Comparison of ENCODE assay signal across 1 cellular context in the genomic region with DNA sequence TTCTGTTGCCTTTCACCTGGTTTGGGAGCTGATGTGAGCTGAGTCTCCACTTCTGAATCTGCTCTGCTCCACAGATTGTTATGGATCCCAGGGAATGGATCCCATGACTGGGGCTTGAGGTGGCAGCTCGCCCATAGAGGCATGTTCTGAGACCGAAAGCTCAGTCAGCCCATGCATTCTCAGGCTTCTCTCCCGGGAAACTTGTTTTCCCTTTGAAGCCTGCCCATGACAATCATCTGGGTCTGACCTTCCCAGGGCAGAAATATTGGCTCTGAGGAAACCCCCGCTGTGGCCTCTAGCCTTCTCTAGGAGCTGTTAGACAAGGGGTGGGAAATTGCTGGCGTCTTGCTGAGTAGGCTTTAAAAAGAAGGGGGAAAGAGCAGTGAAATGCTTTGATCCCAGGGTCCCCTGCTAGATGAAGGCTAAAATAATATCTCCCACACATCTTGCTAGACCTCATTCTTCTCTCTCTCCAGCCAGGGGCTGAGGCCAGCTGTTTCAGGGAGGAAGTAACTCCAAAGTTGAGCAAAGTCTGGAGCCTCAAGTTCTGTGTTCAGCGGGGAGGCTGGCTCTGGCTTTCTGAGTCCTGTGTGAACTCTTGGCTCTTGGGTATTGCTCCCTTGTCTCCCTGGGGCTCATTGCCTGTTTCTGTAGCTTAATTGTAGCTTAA.
TF ChIP-seq lines count a peak whose summit lies in the region.

No MANE protein-coding gene starts in this region.

TF ChIP-seq in HEK293, 187 proteins besides CTCF, POLR2A, EP300 and RAD21 (continued from another document):
- TF ChIP-seq, protein P1, sequence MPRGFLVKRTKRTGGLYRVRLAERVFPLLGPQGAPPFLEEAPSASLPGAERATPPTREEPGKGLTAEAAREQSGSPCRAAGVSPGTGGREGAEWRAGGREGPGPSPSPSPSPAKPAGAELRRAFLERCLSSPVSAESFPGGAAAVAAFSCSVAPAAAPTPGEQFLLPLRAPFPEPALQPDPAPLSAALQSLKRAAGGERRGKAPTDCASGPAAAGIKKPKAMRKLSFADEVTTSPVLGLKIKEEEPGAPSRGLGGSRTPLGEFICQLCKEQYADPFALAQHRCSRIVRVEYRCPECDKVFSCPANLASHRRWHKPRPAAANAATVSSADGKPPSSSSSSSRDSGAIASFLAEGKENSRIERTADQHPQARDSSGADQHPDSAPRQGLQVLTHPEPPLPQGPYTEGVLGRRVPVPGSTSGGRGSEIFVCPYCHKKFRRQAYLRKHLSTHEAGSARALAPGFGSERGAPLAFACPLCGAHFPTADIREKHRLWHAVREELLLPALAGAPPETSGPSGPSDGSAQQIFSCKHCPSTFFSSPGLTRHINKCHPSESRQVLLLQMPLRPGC (tag by site-specific recombination; IDR thresholded peaks at IDR 0.05), result no peak
- no peak for TF ChIP-seq ZNF184 (tag by site-specific recombination; IDR thresholded peaks at IDR 0.05)
